ENCODE assay signal across 7 cellular contexts in genomic region chr5:59798862-59799667, GRCh38.
A peak's percentile ranks its signal among the peaks of the same experiment; 100 is the strongest.
DNase-seq lines count a peak whose midpoint lies in the region; ATAC-seq and TF ChIP-seq lines count a peak whose summit lies in the region.

No MANE protein-coding gene starts in this region.

- DNase-seq in NCI-H1417 treated with DMSO at 0.1 percent for 48 hours (lab: John Stamatoyannopoulos, UW) (peak; percentile 40), epithelial cell of prostate (ENCODE audit: low read depth, low spot score) (peak; percentile 89), HPDE6-E6E7 (ENCODE audit: extremely low spot score) (no peak), NCI-H2227 (lab: John Stamatoyannopoulos, UW; ENCODE audit: unreplicated experiment) (no peak)
- no peak for DNase-seq in stimulated activated effector memory CD8-positive, alpha-beta T cell treated with anti-CD3 and anti-CD28 coated beads, Interleukin-12 subunit alpha, Interleukin-12 subunit beta, amount 100 ng/mL, for 72 hours (ENCODE audit: low spot score in 2 of 2)

- no peak for TF ChIP-seq POLR2A in GM18505 (IDR thresholded peaks at IDR 0.05; ENCODE audit: borderline replicate concordance, extremely low read depth, insufficient read depth, insufficient read length)

- H3K4me3 Mint-ChIP-seq in stimulated activated effector memory CD8-positive, alpha-beta T cell treated with anti-CD3 and anti-CD28 coated beads, Interleukin-12 subunit alpha, Interleukin-12 subunit beta, amount 100 ng/mL, for 72 hours, result no peak overlapping the region

- peak overlapping the region; percentile 70 for H3K27ac ChIP-seq in epithelial cell of prostate

- H3K4me1 Mint-ChIP-seq in stimulated activated effector memory CD8-positive, alpha-beta T cell treated with anti-CD3 and anti-CD28 coated beads, Interleukin-12 subunit alpha, Interleukin-12 subunit beta, amount 100 ng/mL, for 72 hours, result no peaks in the 10 kb centered on the region

- no peaks in the 10 kb centered on the region for H3K9me3 Mint-ChIP-seq in stimulated activated effector memory CD8-positive, alpha-beta T cell treated with anti-CD3 and anti-CD28 coated beads, Interleukin-12 subunit alpha, Interleukin-12 subunit beta, amount 100 ng/mL, for 72 hours

- ATAC-seq in GM18505 (IDR thresholded peaks at IDR 0.05; ENCODE audit: unreplicated experiment) (peak; percentile 68), GM21737 (IDR thresholded peaks at IDR 0.05; ENCODE audit: unreplicated experiment) (peak; percentile 73)
- ATAC-seq in stimulated activated effector memory CD8-positive, alpha-beta T cell treated with anti-CD3 and anti-CD28 coated beads, Interleukin-12 subunit alpha, Interleukin-12 subunit beta, amount 100 ng/mL, for 72 hours, result peak; percentile 64

- H3K36me3 Mint-ChIP-seq in stimulated activated effector memory CD8-positive, alpha-beta T cell treated with anti-CD3 and anti-CD28 coated beads, Interleukin-12 subunit alpha, Interleukin-12 subunit beta, amount 100 ng/mL, for 72 hours, result no peaks in the 10 kb centered on the region

- no peak overlapping the region for H3K27ac Mint-ChIP-seq in stimulated activated effector memory CD8-positive, alpha-beta T cell treated with anti-CD3 and anti-CD28 coated beads, Interleukin-12 subunit alpha, Interleukin-12 subunit beta, amount 100 ng/mL, for 72 hours

Comparison
In these comparisons a context has a peak if more than half of its experiments do, and no peak if none do; other contexts are left out.
1. DNase-seq: peak in NCI-H1417 treated with DMSO at 0.1 percent for 48 hours (single experiment) and epithelial cell of prostate (single experiment); none in stimulated activated effector memory CD8-positive, alpha-beta T cell treated with anti-CD3 and anti-CD28 coated beads, Interleukin-12 subunit alpha, Interleukin-12 subunit beta, amount 100 ng/mL, for 72 hours (0 of 2), HPDE6-E6E7 (single experiment) and NCI-H2227 (single experiment).
2. Peak in every context shown above with its lines, with median percentiles within 50 percentile points of each other: ATAC-seq.